In genomic region chr15:70061086-70061370, GRCh38 we compare ENCODE assay signal across 17 cellular contexts. TPM values are rescaled to one million over a fixed set of nuclear protein-coding genes. Genes with fewer than 3 reads are reported as not detected.
DNase-seq lines count a peak whose midpoint lies in the region; ATAC-seq and TF ChIP-seq lines count a peak whose summit lies in the region.
"Had no signal": no experiment of that assay in that cellular context is flagged by ENCODE, and none has a peak within 500 bp of the region (broad histone marks: within the 10 kb centered on the region; RNA-seq: fewer than 3 reads in every experiment).

No MANE protein-coding gene starts in this region.

- TF ChIP-seq POLR2A in thyroid gland (IDR thresholded peaks at IDR 0.05), result no peak
- TF ChIP-seq POLR2A in transverse colon (IDR thresholded peaks at IDR 0.05), result no peak

- H3K36me3 Mint-ChIP-seq in activated naive CD4-positive, alpha-beta T cell treated with anti-CD3 and anti-CD28 coated beads, Interleukin-2, amount 50 U/mL, for 72 hours, result peaks cover 0 to 13% of the 10 kb centered on the region in 2 donors
- peaks cover 35% of the 10 kb centered on the region for H3K36me3 Mint-ChIP-seq in activated naive CD4-positive, alpha-beta T cell treated with anti-CD3 and anti-CD28 coated beads for 36 hours (ENCODE audit: low read depth)
- H3K36me3 Mint-ChIP-seq in chondrocyte (ENCODE audit: low read depth), result peaks cover 35% of the 10 kb centered on the region

- H3K4me1 ChIP-seq in thyroid gland, result peaks cover 37 to 52% of the 10 kb centered on the region in 2 donors
- H3K4me1 ChIP-seq in transverse colon, result peaks cover 16 to 40% (median 34%) of the 10 kb centered on the region in 4 donors

- ATAC-seq in activated naive CD4-positive, alpha-beta T cell treated with anti-CD3 and anti-CD28 coated beads, Interleukin-2, amount 50 U/mL, for 72 hours, result no peak
- no peak for ATAC-seq in GM18907 (IDR thresholded peaks at IDR 0.05; ENCODE audit: unreplicated experiment)
- ATAC-seq: A549, left lung, pancreas had no signal

- in situ Hi-C loops in transverse colon (cut with MboI; ENCODE audit: low pct_ligation_motif_present in 1 of 4, low pct_unique_long_range_greater_than_20kb in 1 of 4, low sequenced_read_pairs in 3 of 4), result no loop called here

- TF ChIP-seq EP300 in transverse colon (IDR thresholded peaks at IDR 0.05; ENCODE audit: low read depth), result no peak

- TF ChIP-seq CTCF in chondrocyte (IDR thresholded peaks at IDR 0.05), result no peak
- no peak for TF ChIP-seq CTCF in thyroid gland (IDR thresholded peaks at IDR 0.05)
- no peak for TF ChIP-seq CTCF in transverse colon (IDR thresholded peaks at IDR 0.05)

- H3K36me3 ChIP-seq in thyroid gland (peaks cover 44 to 51% of the 10 kb centered on the region in 2 donors), transverse colon (peaks cover 0 to 53% (median 24%) of the 10 kb centered on the region in 4 donors)

- WGBS in thyroid gland, 2 donors, result 41 to 62% methylated on average over 6 of the region's 6 CpGs
- WGBS in transverse colon (ENCODE audit: low coverage in 1 of 2), 2 donors, result 74 to 84% methylated on average over 4 to 6 of the region's 6 CpGs

- DNase-seq in activated naive CD4-positive, alpha-beta T cell treated with anti-CD3 and anti-CD28 coated beads, Interleukin-2, amount 50 U/mL, for 72 hours (ENCODE audit: low spot score in 2 of 2), result no peak
- DNase-seq in activated naive CD4-positive, alpha-beta T cell treated with anti-CD3 and anti-CD28 coated beads for 36 hours, result no peak
- DNase-seq in chondrocyte (ENCODE audit: low spot score), result no peak
- DNase-seq in mesenteric fat pad (ENCODE audit: low spot score), result peak; percentile 43
- peak; percentile 55 to 64 for DNase-seq in thyroid gland
- no peak for DNase-seq in transverse colon
- DNase-seq in NCI-H1436 (lab: John Stamatoyannopoulos, UW), result no peak
- DNase-seq: CD4-positive, CD25-positive, alpha-beta regulatory T cell; DMS53; left lung; NCI-H1092 treated with DMSO at 0.1 percent for 48 hours; NCI-H524; testis had no signal

- no peaks in the 10 kb centered on the region for H3K27me3 Mint-ChIP-seq in activated naive CD4-positive, alpha-beta T cell treated with anti-CD3 and anti-CD28 coated beads for 36 hours (ENCODE audit: low read depth)
- H3K27me3 Mint-ChIP-seq in chondrocyte (ENCODE audit: low read depth), result no peaks in the 10 kb centered on the region
- H3K27me3 Mint-ChIP-seq: CD4-positive, CD25-positive, alpha-beta regulatory T cell had no signal

- no peaks in the 10 kb centered on the region for H3K27me3 ChIP-seq in thyroid gland
- no peaks in the 10 kb centered on the region for H3K27me3 ChIP-seq in transverse colon
- H3K27me3 ChIP-seq: left lung, pancreas, spleen, testis had no signal

- H3K4me3 ChIP-seq in thyroid gland (replicated peaks in 1 of 3), result no peak overlapping the region
- H3K4me3 ChIP-seq in transverse colon, result no peak overlapping the region
- H3K4me3 ChIP-seq: A549, left lung, pancreas, spleen, testis had no signal

- intact Hi-C loops in activated naive CD4-positive, alpha-beta T cell treated with anti-CD3 and anti-CD28 coated beads for 36 hours (cut with micrococcal nuclease), result no loop called here
- intact Hi-C loops in thyroid gland (cut with DNase I), result no loop called here
- intact Hi-C loops in transverse colon (cut with DNase I; ENCODE audit: low total_unique reads), result no loop called here

- CTCF ChIA-PET in activated naive CD4-positive, alpha-beta T cell treated with anti-CD3 and anti-CD28 coated beads for 36 hours (lab: Charles Lee), result interaction anchor here (0.8 kb wide), 1 partner anchor 15 kb away, joined by 3 read pairs; no protein-coding TSS in a partner anchor

- H3K4me1 Mint-ChIP-seq in activated naive CD4-positive, alpha-beta T cell treated with anti-CD3 and anti-CD28 coated beads for 36 hours (ENCODE audit: low read depth), result no peaks in the 10 kb centered on the region
- H3K4me1 Mint-ChIP-seq in chondrocyte (ENCODE audit: low read depth), result peaks cover 31% of the 10 kb centered on the region
- H3K4me1 Mint-ChIP-seq: CD4-positive, CD25-positive, alpha-beta regulatory T cell had no signal

- peak overlapping the region; percentile 26 to 77 for H3K27ac Mint-ChIP-seq in activated naive CD4-positive, alpha-beta T cell treated with anti-CD3 and anti-CD28 coated beads, Interleukin-2, amount 50 U/mL, for 72 hours
- H3K27ac Mint-ChIP-seq in activated naive CD4-positive, alpha-beta T cell treated with anti-CD3 and anti-CD28 coated beads for 36 hours, result no peak overlapping the region
- H3K27ac Mint-ChIP-seq in chondrocyte (ENCODE audit: unreplicated experiment), result peak overlapping the region; percentile 32
- H3K27ac Mint-ChIP-seq: CD4-positive, CD25-positive, alpha-beta regulatory T cell had no signal

- no peak overlapping the region for H3K27ac ChIP-seq in thyroid gland
- H3K27ac ChIP-seq in transverse colon, result no peak overlapping the region
- H3K27ac ChIP-seq: A549, left lung, pancreas, spleen, testis had no signal

- H3K9me3 ChIP-seq in thyroid gland (no peaks in the 10 kb centered on the region), transverse colon (no peaks in the 10 kb centered on the region)
- H3K9me3 ChIP-seq: A549, left lung, pancreas, spleen, testis had no signal

- H3K9me3 Mint-ChIP-seq in activated naive CD4-positive, alpha-beta T cell treated with anti-CD3 and anti-CD28 coated beads, Interleukin-2, amount 50 U/mL, for 72 hours, result no peaks in the 10 kb centered on the region
- H3K9me3 Mint-ChIP-seq in activated naive CD4-positive, alpha-beta T cell treated with anti-CD3 and anti-CD28 coated beads for 36 hours, result no peaks in the 10 kb centered on the region
- no peaks in the 10 kb centered on the region for H3K9me3 Mint-ChIP-seq in chondrocyte (ENCODE audit: low read depth)
- H3K9me3 Mint-ChIP-seq: CD4-positive, CD25-positive, alpha-beta regulatory T cell had no signal

- H3K4me3 Mint-ChIP-seq in activated naive CD4-positive, alpha-beta T cell treated with anti-CD3 and anti-CD28 coated beads for 36 hours, result no peak overlapping the region
- H3K4me3 Mint-ChIP-seq in chondrocyte (ENCODE audit: unreplicated experiment), result no peak overlapping the region
- H3K4me3 Mint-ChIP-seq: CD4-positive, CD25-positive, alpha-beta regulatory T cell had no signal

RNA-seq across cellular contexts. Expression of gene TLE3, which starts 36.7 kb away (rescaled TPM):
- total RNA-seq in activated naive CD4-positive, alpha-beta T cell treated with anti-CD3 and anti-CD28 coated beads, Interleukin-2, amount 50 U/mL, for 72 hours, result 100 to 1,000 TPM in 1 of 2 donors, 10 to 100 TPM in 1; 82.9 to 171 TPM
- total RNA-seq in activated naive CD4-positive, alpha-beta T cell treated with anti-CD3 and anti-CD28 coated beads for 36 hours, result 100 to 1,000 TPM; 105 to 109 TPM
- 36.9 to 53.4 TPM (median 51.3 TPM) in 3 replicates for total RNA-seq in chondrocyte
- 52.5 TPM for total RNA-seq in mesenteric fat pad
- 100 to 1,000 TPM in 1 of 4 donors, 10 to 100 TPM in 3; 39.1 to 275 (median 71.6) TPM for total RNA-seq in thyroid gland
- 100 to 1,000 TPM in 2 of 4 donors, 10 to 100 TPM in 2; 49.8 to 223 (median 114) TPM for total RNA-seq in transverse colon

Comparison
In these comparisons a context has a peak if more than half of its experiments do, and no peak if none do; other contexts are left out.
1. DNase-seq: peak in mesenteric fat pad (single experiment) and thyroid gland (2 of 2); none in activated naive CD4-positive, alpha-beta T cell treated with anti-CD3 and anti-CD28 coated beads, Interleukin-2, amount 50 U/mL, for 72 hours (0 of 2), activated naive CD4-positive, alpha-beta T cell treated with anti-CD3 and anti-CD28 coated beads for 36 hours (single experiment), chondrocyte (single experiment), transverse colon (single experiment) and NCI-H1436 (single experiment).